Comparison of ENCODE assay signal across 14 cellular contexts in the genomic region with DNA sequence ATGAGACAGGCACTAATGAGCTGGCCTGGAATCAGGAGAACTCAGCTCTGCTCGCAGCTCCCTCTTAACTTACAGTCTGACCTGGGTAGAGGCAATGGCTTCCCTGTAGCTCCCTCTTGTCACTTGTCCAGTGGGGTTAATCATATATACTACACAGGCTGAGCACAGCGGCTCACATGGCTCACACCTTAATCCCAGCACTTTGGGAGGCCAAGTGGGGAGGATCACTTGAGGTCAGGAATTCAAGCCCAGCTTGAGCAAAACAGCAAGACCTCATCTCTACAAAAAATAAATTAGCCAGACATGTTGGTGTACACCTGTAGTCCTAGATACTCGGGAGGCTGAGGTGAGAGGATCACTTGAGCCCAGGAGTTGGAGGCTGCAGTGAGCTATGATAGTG. TPM values are rescaled to one million over a fixed set of nuclear protein-coding genes. Genes with fewer than 3 reads are reported as not detected.
DNase-seq lines count a peak whose midpoint lies in the region; ATAC-seq and TF ChIP-seq lines count a peak whose summit lies in the region.
"Had no signal": no experiment of that assay in that cellular context is flagged by ENCODE, and none has a peak within 500 bp of the region (broad histone marks: within the 10 kb centered on the region; RNA-seq: fewer than 3 reads in every experiment).

No MANE protein-coding gene starts in this region.

- H2BK5ac ChIP-seq in mesenchymal stem cell (ENCODE audit: low read depth, low read length, poor library complexity, severe bottlenecking) (no peak overlapping the region), H9 (ENCODE audit: insufficient read length, low read length) (no peak overlapping the region)

- H3K27ac ChIP-seq in mesenchymal stem cell (ENCODE audit: low read length, poor library complexity, severe bottlenecking) (no peak overlapping the region), upper lobe of left lung (peak overlapping the region in 3 of 4 donors; percentile 98 to 100 (median 100)), smooth muscle cell (ENCODE audit: low read depth) (no peak overlapping the region), H9 (ENCODE audit: insufficient read length, low read depth, low read length) (no peak overlapping the region)

- DNase-seq in activated effector memory CD4-positive, alpha-beta T cell treated with anti-CD3 and anti-CD28 coated beads, Interleukin-2, amount 50 U/mL, for 16 hours, result peak; percentile 50
- no peak for DNase-seq in activated effector memory CD4-positive, alpha-beta T cell treated with Interleukin-2 at 50 U/mL for 16 hours
- DNase-seq in mesenchymal stem cell (no peak), upper lobe of left lung (no peak), NCI-H526 (lab: John Stamatoyannopoulos, UW) (no peak), smooth muscle cell (lab: John Stamatoyannopoulos, UW; ENCODE audit: unreplicated experiment) (no peak), H9 (no peak)
- DNase-seq: cortex of kidney, hypothalamus, left ventricle myocardium superior, NCI-H524 treated with DMSO at 0.1 percent for 48 hours had no signal

- H3K23me2 ChIP-seq in H9 (ENCODE audit: insufficient read length, low read depth, low read length, poor library complexity, severe bottlenecking), result no peaks in the 10 kb centered on the region

- peaks cover 35% of the 10 kb centered on the region for H3K4me1 Mint-ChIP-seq in activated T-helper 17 cell treated with anti-CD3 and anti-CD28 coated beads, Interleukin-2, amount 50 U/mL, for 72 hours
- H3K4me1 Mint-ChIP-seq in H9, result peaks cover 38 to 41% of the 10 kb centered on the region in 2 experiments

- H3K36me3 Mint-ChIP-seq in activated T-helper 17 cell treated with anti-CD3 and anti-CD28 coated beads, Interleukin-2, amount 50 U/mL, for 72 hours (ENCODE audit: low read depth), result peaks cover 46% of the 10 kb centered on the region
- no peaks in the 10 kb centered on the region for H3K36me3 Mint-ChIP-seq in H9 (ENCODE audit: insufficient read depth in 1 of 3, low read depth in 3 of 3)

- no peak overlapping the region for H4K5ac ChIP-seq in H9 (ENCODE audit: insufficient read length, low read depth, low read length)

- H3K4me2 ChIP-seq in mesenchymal stem cell (ENCODE audit: low read length, poor library complexity, severe bottlenecking) (no peak overlapping the region), smooth muscle cell (no peak overlapping the region), H9 (ENCODE audit: insufficient read depth, insufficient read length, low read length) (no peak overlapping the region)

- peaks cover 29% of the 10 kb centered on the region for H3K4me1 ChIP-seq in mesenchymal stem cell (ENCODE audit: control insufficient read depth, insufficient read depth, low read depth, low read length)
- H3K4me1 ChIP-seq in upper lobe of left lung, result peaks cover 36 to 46% (median 40%) of the 10 kb centered on the region in 4 donors
- H3K4me1 ChIP-seq in smooth muscle cell (ENCODE audit: low read depth), result peaks cover 10% of the 10 kb centered on the region
- H3K4me1 ChIP-seq in H9 (ENCODE audit: insufficient read depth, low read length), result peaks cover 5% of the 10 kb centered on the region; the same call in 1 of the 2 replicates

- no peaks in the 10 kb centered on the region for H3K9me3 Mint-ChIP-seq in activated T-helper 17 cell treated with anti-CD3 and anti-CD28 coated beads, Interleukin-2, amount 50 U/mL, for 72 hours
- H3K9me3 Mint-ChIP-seq in H9, result no peaks in the 10 kb centered on the region
- H3K9me3 Mint-ChIP-seq: neural crest cell had no signal

- no peak overlapping the region for H3K23ac ChIP-seq in mesenchymal stem cell (ENCODE audit: low read length in 2 of 2)
- H3K23ac ChIP-seq in H9 (ENCODE audit: insufficient read length, low read depth, low read length), result no peak overlapping the region

- no peak for TF ChIP-seq EP300 in upper lobe of left lung (IDR thresholded peaks at IDR 0.05)

- H2BK12ac ChIP-seq in mesenchymal stem cell (ENCODE audit: low read length in 2 of 2) (no peak overlapping the region), H9 (ENCODE audit: insufficient read length, low read depth, low read length) (no peak overlapping the region)

- H4K91ac ChIP-seq in mesenchymal stem cell (ENCODE audit: low read length), result no peak overlapping the region
- H4K91ac ChIP-seq in H9 (ENCODE audit: insufficient read length, low read depth, low read length), result no peak overlapping the region

- H2AFZ ChIP-seq in mesenchymal stem cell (ENCODE audit: low read depth, low read length) (no peak overlapping the region), smooth muscle cell (ENCODE audit: low read depth) (no peak overlapping the region), H9 (ENCODE audit: low read length) (no peak overlapping the region)

- H3K4me3 Mint-ChIP-seq in activated T-helper 17 cell treated with anti-CD3 and anti-CD28 coated beads, Interleukin-2, amount 50 U/mL, for 72 hours, result peak overlapping the region; percentile 96
- no peak overlapping the region for H3K4me3 Mint-ChIP-seq in H9
- H3K4me3 Mint-ChIP-seq: neural crest cell had no signal

- H3K27me3 Mint-ChIP-seq in activated T-helper 17 cell treated with anti-CD3 and anti-CD28 coated beads, Interleukin-2, amount 50 U/mL, for 72 hours, result no peaks in the 10 kb centered on the region
- H3K27me3 Mint-ChIP-seq in H9 (ENCODE audit: low read depth), result peaks cover 6% of the 10 kb centered on the region

- TF ChIP-seq CTCF in upper lobe of left lung (IDR thresholded peaks at IDR 0.05) (no peak), smooth muscle cell (IDR thresholded peaks at IDR 0.05; ENCODE audit: borderline replicate concordance, insufficient read depth, poor library complexity, severe bottlenecking) (no peak), H9 (conservative IDR thresholded peaks at IDR 0.05) (no peak)

- 93% methylated on average over 3 of the region's 3 CpGs for WGBS in mesenchymal stem cell
- WGBS in upper lobe of left lung, 2 donors, result 90 to 94% methylated on average over 3 of the region's 3 CpGs
- WGBS in smooth muscle cell (ENCODE audit: low lambda C conversion rate), result 92% methylated on average over 3 of the region's 3 CpGs
- no CpG with 5 or more reads among the region's 3 CpGs for WGBS in H9 (ENCODE audit: extremely low coverage, insufficient read length, low lambda C conversion rate)

- H3T11ph ChIP-seq in H9 (ENCODE audit: low read length), result no peak overlapping the region

- H3K79me1 ChIP-seq in mesenchymal stem cell (replicated peaks; ENCODE audit: low read length, poor library complexity, severe bottlenecking) (peaks cover 2% of the 10 kb centered on the region), H9 (ENCODE audit: insufficient read depth, low read depth, low read length, poor library complexity, severe bottlenecking) (no peaks in the 10 kb centered on the region)

- H3K4me3 ChIP-seq in mesenchymal stem cell (ENCODE audit: insufficient read depth in 1 of 2, low read depth in 1 of 2, low read length in 2 of 2), result no peak overlapping the region
- H3K4me3 ChIP-seq in upper lobe of left lung, result no peak overlapping the region
- H3K4me3 ChIP-seq in smooth muscle cell, result no peak overlapping the region

- H4K8ac ChIP-seq in mesenchymal stem cell (ENCODE audit: low read length), result no peak overlapping the region
- no peak overlapping the region for H4K8ac ChIP-seq in H9 (replicated peaks; ENCODE audit: insufficient read length, low read depth, low read length)

- no peak overlapping the region for H3K4ac ChIP-seq in mesenchymal stem cell (ENCODE audit: low read depth in 1 of 2, low read length in 2 of 2)
- H3K4ac ChIP-seq in H9 (ENCODE audit: low read depth, low read length), result no peak overlapping the region

- no peaks in the 10 kb centered on the region for H3K27me3 ChIP-seq in mesenchymal stem cell (ENCODE audit: control insufficient read depth in 1 of 2, insufficient read depth in 1 of 2, low read length in 2 of 2)
- no peaks in the 10 kb centered on the region for H3K27me3 ChIP-seq in upper lobe of left lung
- no peaks in the 10 kb centered on the region for H3K27me3 ChIP-seq in smooth muscle cell (ENCODE audit: low read depth)
- H3K27me3 ChIP-seq in H9 (ENCODE audit: insufficient read depth, low read length), result no peaks in the 10 kb centered on the region; the same call in 1 of the 2 replicates

- H2BK120ac ChIP-seq in mesenchymal stem cell (ENCODE audit: low read depth, low read length), result no peak overlapping the region
- H2BK120ac ChIP-seq in H9 (ENCODE audit: low read depth, low read length, poor library complexity, severe bottlenecking), result no peak overlapping the region

- H3K9ac ChIP-seq in mesenchymal stem cell (ENCODE audit: low read length), result peak overlapping the region; percentile 19
- no peak overlapping the region for H3K9ac ChIP-seq in smooth muscle cell (ENCODE audit: low read depth)
- no peak overlapping the region for H3K9ac ChIP-seq in H9 (ENCODE audit: extremely low read depth, insufficient read length, low read length)

- H2BK20ac ChIP-seq in H9 (ENCODE audit: low read depth, low read length, poor library complexity, severe bottlenecking), result no peak overlapping the region

- H3K79me2 ChIP-seq in smooth muscle cell (ENCODE audit: low read depth) (peaks cover 10% of the 10 kb centered on the region), H9 (ENCODE audit: insufficient read depth, low read length) (no peaks in the 10 kb centered on the region)

- H4K20me1 ChIP-seq in smooth muscle cell (ENCODE audit: low read depth) (peaks cover 6% of the 10 kb centered on the region), H9 (ENCODE audit: control insufficient read depth, insufficient read depth, insufficient read length) (no peaks in the 10 kb centered on the region)

- peak overlapping the region; percentile 94 for H3K27ac Mint-ChIP-seq in activated T-helper 17 cell treated with anti-CD3 and anti-CD28 coated beads, Interleukin-2, amount 50 U/mL, for 72 hours
- H3K27ac Mint-ChIP-seq in H9, result peak overlapping the region in 1 of 3 experiments; percentile 77; a peak in 1 of 7 replicates

- H3K36me3 ChIP-seq in mesenchymal stem cell (ENCODE audit: control insufficient read depth in 1 of 2, insufficient read depth in 2 of 2, low read depth in 1 of 2, low read length in 2 of 2), result peaks cover 8 to 13% of the 10 kb centered on the region in 2 experiments
- H3K36me3 ChIP-seq in upper lobe of left lung, result peaks cover 0 to 16% (median 8%) of the 10 kb centered on the region in 4 donors
- H3K36me3 ChIP-seq in smooth muscle cell (ENCODE audit: low read depth), result no peaks in the 10 kb centered on the region

- H3K9me3 ChIP-seq in mesenchymal stem cell (ENCODE audit: control insufficient read depth, low read length) (no peaks in the 10 kb centered on the region), upper lobe of left lung (no peaks in the 10 kb centered on the region), smooth muscle cell (replicated peaks; ENCODE audit: low read depth) (no peaks in the 10 kb centered on the region), H9 (ENCODE audit: control insufficient read depth, low read depth, low read length) (no peaks in the 10 kb centered on the region)

- H2AK5ac ChIP-seq in mesenchymal stem cell (ENCODE audit: low read length, severe bottlenecking) (peak overlapping the region; percentile 15), H9 (ENCODE audit: insufficient read length, low read length) (no peak overlapping the region)

- peaks cover 13% of the 10 kb centered on the region for H3F3A ChIP-seq in smooth muscle cell (ENCODE audit: low read depth)

- TF ChIP-seq POLR2A in upper lobe of left lung (IDR thresholded peaks at IDR 0.05), result no peak

- H2BK15ac ChIP-seq in mesenchymal stem cell (ENCODE audit: low read depth, poor library complexity, severe bottlenecking), result no peak overlapping the region
- H2BK15ac ChIP-seq in H9 (ENCODE audit: low read depth, low read length), result no peak overlapping the region

- H3K14ac ChIP-seq in mesenchymal stem cell (ENCODE audit: low read length in 2 of 2) (no peak overlapping the region), H9 (ENCODE audit: insufficient read depth, low read length) (no peak overlapping the region)

- H3K56ac ChIP-seq in H9 (ENCODE audit: insufficient read length, low read depth, low read length), result no peak overlapping the region

- H3K18ac ChIP-seq in mesenchymal stem cell (ENCODE audit: low read depth in 1 of 2, low read length in 2 of 2), result no peak overlapping the region
- H3K18ac ChIP-seq in H9 (ENCODE audit: insufficient read length, low read depth, low read length), result no peak overlapping the region

- ATAC-seq in activated T-helper 17 cell treated with anti-CD3 and anti-CD28 coated beads, Interleukin-2, amount 50 U/mL, for 72 hours (replicated peaks), result no peak
- no peak for ATAC-seq in upper lobe of left lung (ENCODE audit: low FRiP score in 2 of 2)
- ATAC-seq: left ventricle myocardium superior had no signal

RNA-seq across cellular contexts. Expression of a gene that starts 4.2 kb away (rescaled TPM):
- 100 to 1,000 TPM; 530 to 753 TPM for total RNA-seq in activated T-helper 17 cell treated with anti-CD3 and anti-CD28 coated beads, Interleukin-2, amount 50 U/mL, for 72 hours
- polyA plus RNA-seq in mesenchymal stem cell (2013, experiment 1 of 2), result 1,233 TPM
- polyA plus RNA-seq in mesenchymal stem cell (2013, experiment 2 of 2), result 1,286 TPM
- total RNA-seq in upper lobe of left lung (1,000 to 10,000 TPM in 3 of 6 donors, 100 to 1,000 TPM in 3; 399 to 1,595 (median 925) TPM), smooth muscle cell (410 and 499 TPM in 2 replicates), H9 (2021) (not detected in 2 replicates)
- polyA plus RNA-seq in smooth muscle cell, result 1,358 and 1,471 TPM in 2 replicates
- total RNA-seq: neural crest cell had no signal

RNA-seq across cellular contexts. Expression of a gene that starts 9.1 kb away (rescaled TPM):
- total RNA-seq in activated T-helper 17 cell treated with anti-CD3 and anti-CD28 coated beads, Interleukin-2, amount 50 U/mL, for 72 hours, result 1 to 10 TPM; 3.2 to 9.6 TPM
- 0.08 TPM for polyA plus RNA-seq in mesenchymal stem cell (2013, experiment 1 of 2)
- polyA plus RNA-seq in mesenchymal stem cell (2013, experiment 2 of 2), result not detected
- not detected for total RNA-seq in upper lobe of left lung
- 1.6 and 5.7 TPM in 2 replicates for total RNA-seq in smooth muscle cell
- polyA plus RNA-seq in smooth muscle cell, result 4.8 and 6.2 TPM in 2 replicates
- total RNA-seq in H9 (2021), result not detected in 2 replicates
- total RNA-seq: left ventricle myocardium superior, neural crest cell had no signal

RNA-seq across cellular contexts. Expression of a gene that starts 14.0 kb away (rescaled TPM):
- total RNA-seq in activated T-helper 17 cell treated with anti-CD3 and anti-CD28 coated beads, Interleukin-2, amount 50 U/mL, for 72 hours, result 1,000 to 10,000 TPM; 1,035 to 1,445 TPM
- 636 TPM for polyA plus RNA-seq in mesenchymal stem cell (2013, experiment 1 of 2)
- 654 TPM for polyA plus RNA-seq in mesenchymal stem cell (2013, experiment 2 of 2)
- total RNA-seq in upper lobe of left lung, result 100 to 1,000 TPM; 234 to 983 (median 633) TPM
- total RNA-seq in smooth muscle cell, result 1,139 and 1,222 TPM in 2 replicates
- 1,491 and 1,802 TPM in 2 replicates for polyA plus RNA-seq in smooth muscle cell
- total RNA-seq in H9 (2021), result 9.0 and 9.3 TPM in 2 replicates

RNA-seq across cellular contexts. Expression of a gene that starts 17.4 kb away (rescaled TPM):
- total RNA-seq in activated T-helper 17 cell treated with anti-CD3 and anti-CD28 coated beads, Interleukin-2, amount 50 U/mL, for 72 hours, result not detected
- polyA plus RNA-seq in mesenchymal stem cell (2013, experiment 1 of 2), result 17.9 TPM
- polyA plus RNA-seq in mesenchymal stem cell (2013, experiment 2 of 2), result 18.8 TPM
- total RNA-seq in upper lobe of left lung, result 1 to 10 TPM in 5 of 6 donors, not detected in 1; 2.0 to 4.4 (median 2.1) TPM
- total RNA-seq in smooth muscle cell, result 11.2 and 13.9 TPM in 2 replicates
- 18.0 and 19.8 TPM in 2 replicates for polyA plus RNA-seq in smooth muscle cell
- not detected in 2 replicates for total RNA-seq in H9 (2021)
- total RNA-seq: neural crest cell; T-helper 2 cell treated with Interferon-gamma antibody and Interleukin-4, amounts not matched to agents 100 ng/mL and 5 ng/mL, for 36 hours had no signal

RNA-seq across cellular contexts. Expression of a gene that starts 34.0 kb away (rescaled TPM):
- 10 to 100 TPM; 10.1 to 10.7 TPM for total RNA-seq in activated T-helper 17 cell treated with anti-CD3 and anti-CD28 coated beads, Interleukin-2, amount 50 U/mL, for 72 hours
- polyA plus RNA-seq in mesenchymal stem cell (2013, experiment 1 of 2), result 8.6 TPM
- polyA plus RNA-seq in mesenchymal stem cell (2013, experiment 2 of 2), result 7.0 TPM
- 10 to 100 TPM in 2 of 6 donors, 1 to 10 TPM in 3, not detected in 1; 2.0 to 12.0 (median 7.9) TPM for total RNA-seq in upper lobe of left lung
- total RNA-seq in smooth muscle cell, result 2.3 and 7.3 TPM in 2 replicates
- polyA plus RNA-seq in smooth muscle cell, result 16.6 and 20.4 TPM in 2 replicates
- total RNA-seq in H9 (2021), result 0.57 and 0.92 TPM in 2 replicates
- total RNA-seq: neural crest cell had no signal

Comparison
In these comparisons a context has a peak if more than half of its experiments do, and no peak if none do; other contexts are left out.
1. H3K27ac ChIP-seq: peak in upper lobe of left lung (3 of 4); none in mesenchymal stem cell (single experiment), smooth muscle cell (single experiment) and H9 (single experiment).
2. RNA of a gene that starts 4.2 kb away (total RNA-seq): 399 to 1,595 TPM in upper lobe of left lung, 530 to 753 TPM in activated T-helper 17 cell treated with anti-CD3 and anti-CD28 coated beads, Interleukin-2, amount 50 U/mL, for 72 hours and 410 to 499 TPM in smooth muscle cell; not detected in H9; every median in the first group is over 100 times any median in the second.
3. RNA of a gene that starts 14.0 kb away (total RNA-seq): 1,035 to 1,445 TPM in activated T-helper 17 cell treated with anti-CD3 and anti-CD28 coated beads, Interleukin-2, amount 50 U/mL, for 72 hours, 1,139 to 1,222 TPM in smooth muscle cell and 234 to 983 TPM in upper lobe of left lung; 9.0 to 9.3 TPM in H9; every median in the first group is over 10 times any median in the second.